Comparison of ENCODE assay signal across 8 cellular contexts in genomic region chrX:56800801-56801200, GRCh38.
A peak's percentile ranks its signal among the peaks of the same experiment; 100 is the strongest.
DNase-seq lines count a peak whose midpoint lies in the region; ATAC-seq and TF ChIP-seq lines count a peak whose summit lies in the region.

No MANE protein-coding gene starts in this region.

- DNase-seq in GM10266 (ENCODE audit: extremely low spot score) (peak; percentile 17), T-helper 1 cell (peak; percentile 12 to 81 (median 34)), ecto neural progenitor cell (ENCODE audit: low spot score) (peak; percentile 25), DMS53 (lab: John Stamatoyannopoulos, UW) (no peak), RWPE1 (ENCODE audit: low spot score) (no peak), NCI-H510A treated with DMSO at 0.1 percent for 48 hours (lab: John Stamatoyannopoulos, UW) (no peak), NCI-H82 treated with DMSO at 0.1 percent for 48 hours (lab: John Stamatoyannopoulos, UW; ENCODE audit: unreplicated experiment) (no peak)

- TF ChIP-seq CTCF in GM10266 (IDR thresholded peaks at IDR 0.05; ENCODE audit: control insufficient read depth, insufficient read depth, low read depth, missing control alignments) (peak; percentile 29), RWPE1 (conservative IDR thresholded peaks at IDR 0.05; ENCODE audit: low read depth) (no peak)

- peak; percentile 68 for ATAC-seq in GM21786 (IDR thresholded peaks at IDR 0.05; ENCODE audit: unreplicated experiment)

- no peak overlapping the region for H3K27ac ChIP-seq in RWPE1

- POLR2A ChIA-PET in RWPE1 (lab: Yijun Ruan, JAX; ENCODE audit: low non-redundant PET): no interaction called here

- CTCF ChIA-PET in RWPE1 (lab: Yijun Ruan, JAX): no interaction called here

Comparison
In these comparisons a context has a peak if more than half of its experiments do, and no peak if none do; other contexts are left out.
1. DNase-seq: peak in GM10266 (single experiment), T-helper 1 cell (5 of 5) and ecto neural progenitor cell (single experiment); none in DMS53 (single experiment), RWPE1 (single experiment), NCI-H510A treated with DMSO at 0.1 percent for 48 hours (single experiment) and NCI-H82 treated with DMSO at 0.1 percent for 48 hours (single experiment).